2 cellular contexts compared by ENCODE assay signal in genomic region chr20:4819901-4820300, GRCh38.
TF ChIP-seq lines count a peak whose summit lies in the region.

No MANE protein-coding gene starts in this region.

TF ChIP-seq in GM12891, 5 proteins besides CTCF, POLR2A, EP300 and RAD21:
- TF ChIP-seq SPI1 (IDR thresholded peaks at IDR 0.05; ENCODE audit: low read depth, low read length) = no peak
- TF ChIP-seq PAX5 (IDR thresholded peaks at IDR 0.05; ENCODE audit: insufficient read depth, low read length, severe bottlenecking) = no peak
- no peak for TF ChIP-seq POU2F2 (IDR thresholded peaks at IDR 0.05; ENCODE audit: low read depth, low read length)
- no peak for TF ChIP-seq POLR2AphosphoS5 (IDR thresholded peaks at IDR 0.05; ENCODE audit: low read depth, low read length)
- no peak for TF ChIP-seq TAF1 (IDR thresholded peaks at IDR 0.05; ENCODE audit: low read depth, low read length)

TF ChIP-seq in GM12878, 131 proteins besides CTCF, POLR2A, EP300 and RAD21:
- TF ChIP-seq RELB (IDR thresholded peaks at IDR 0.05; ENCODE audit: low read depth) (no peak), ZBTB4 (CRISPR knock-in tag; IDR thresholded peaks at IDR 0.05) (no peak), MTA2 (IDR thresholded peaks at IDR 0.05; ENCODE audit: low read depth) (no peak), ETV6 (conservative IDR thresholded peaks at IDR 0.05 in 1 of 2, IDR thresholded peaks at IDR 0.05 in 1 of 2; ENCODE audit: borderline replicate concordance in 1 of 2, low read depth in 1 of 2) (no peak), ZNF207 (IDR thresholded peaks at IDR 0.05; ENCODE audit: borderline replicate concordance) (no peak), BCL11A (IDR thresholded peaks at IDR 0.05; ENCODE audit: low read depth, low read length) (no peak), ZNF622 (IDR thresholded peaks at IDR 0.05) (no peak), PKNOX1 (IDR thresholded peaks at IDR 0.05) (no peak), MYB (IDR thresholded peaks at IDR 0.05; ENCODE audit: borderline replicate concordance, low read depth, low read length) (no peak)
